8 cellular contexts compared by ENCODE assay signal in the genomic region with DNA sequence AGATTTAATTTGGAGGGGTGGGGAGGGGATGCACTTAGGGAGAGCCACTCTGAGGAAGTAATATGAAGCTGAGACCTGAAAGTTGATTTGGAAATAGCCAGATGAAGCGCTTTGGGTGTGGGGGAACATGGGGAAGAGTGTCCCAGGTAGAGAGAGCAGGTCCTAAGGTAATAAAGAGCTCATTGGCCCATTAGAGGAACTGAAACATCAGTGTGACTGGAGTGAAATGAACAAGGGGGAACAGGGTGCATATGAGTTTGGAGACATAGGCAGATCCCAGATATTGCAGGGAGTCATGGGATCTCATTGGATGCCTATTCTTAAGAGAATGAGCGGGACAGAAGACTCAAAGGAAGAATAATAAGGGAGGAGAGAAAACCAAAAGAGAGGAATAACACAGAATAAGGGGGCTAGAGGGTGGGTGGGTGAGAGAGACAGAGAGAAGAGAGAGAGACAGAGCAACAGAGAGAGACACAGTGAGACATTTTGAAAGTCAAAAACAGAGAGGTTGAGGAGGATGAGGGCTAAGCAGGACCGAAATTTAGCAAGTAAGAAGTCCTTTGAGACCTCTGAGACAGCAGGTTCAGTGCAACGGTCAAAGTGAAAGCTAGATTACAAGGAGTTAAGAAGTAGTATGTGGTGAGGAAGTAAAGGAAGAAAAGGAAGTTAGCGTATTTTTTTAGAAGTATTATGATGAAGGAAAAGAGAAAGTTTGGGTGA. TPM values are rescaled to one million over a fixed set of nuclear protein-coding genes. Genes with fewer than 3 reads are reported as not detected.
A peak's percentile ranks its signal among the peaks of the same experiment; 100 is the strongest.
DNase-seq lines count a peak whose midpoint lies in the region; ATAC-seq, FAIRE-seq and TF ChIP-seq lines count a peak whose summit lies in the region.
"Not testable (repeated sequence)": the region's sequence is repeated elsewhere in the genome, so short reads cannot be mapped to it uniquely, and the experiment has no call there.

No MANE protein-coding gene starts in this region.

- not testable (repeated sequence) for H3K9me1 ChIP-seq in K562 (ENCODE audit: control insufficient read depth, insufficient read depth, low read length)

- DNase-seq in K562 (ENCODE audit: extremely low read depth in 1 of 4, low spot score in 3 of 4); stimulated activated naive CD8-positive, alpha-beta T cell treated with anti-CD3 and anti-CD28 coated beads, Interleukin-15, amount 100 ng/mL, for 72 hours: not testable (repeated sequence)

- not testable (repeated sequence) for H3K27me3 Mint-ChIP-seq in stimulated activated naive CD8-positive, alpha-beta T cell treated with anti-CD3 and anti-CD28 coated beads, Interleukin-15, amount 100 ng/mL, for 72 hours

- not testable (repeated sequence) for TF ChIP-seq RAD21 in K562 (CRISPR knock-in tag; conservative IDR thresholded peaks at IDR 0.05 in 1 of 2, IDR thresholded peaks at IDR 0.05 in 1 of 2)

- not testable (repeated sequence) for H3K4me3 ChIP-seq in K562

- H3K79me2 ChIP-seq in K562 (ENCODE audit: control insufficient read depth, insufficient read depth, low read length), result not testable (repeated sequence)

- BruUV-seq in K562 (replicated peaks; lab: Mats Ljungman, UMichigan), result not testable (repeated sequence)

- TF ChIP-seq EP300 in K562 (IDR thresholded peaks at IDR 0.05; ENCODE audit: low read length), result not testable (repeated sequence)

- POLR2A ChIA-PET in K562 (lab: Yijun Ruan, JAX), result not testable (repeated sequence)

- CTCF ChIA-PET in K562 (lab: Yijun Ruan, JAX; ENCODE audit: low intra/inter-chr PET ratio), result not testable (repeated sequence)

- not testable (repeated sequence) for H3K27ac Mint-ChIP-seq in stimulated activated naive CD8-positive, alpha-beta T cell treated with anti-CD3 and anti-CD28 coated beads, Interleukin-15, amount 100 ng/mL, for 72 hours

- not testable (repeated sequence) for TF ChIP-seq CTCF in K562 (IDR thresholded peaks at IDR 0.05 in 2 of 3, conservative IDR thresholded peaks at IDR 0.05 in 1 of 3; ENCODE audit: insufficient read depth in 2 of 3, low read depth in 1 of 3, low read length in 3 of 3)

- H2AFZ ChIP-seq in K562 (ENCODE audit: low read depth, low read length), result not testable (repeated sequence)

- intact Hi-C loops in K562 (cut with micrococcal nuclease), result not testable (repeated sequence)

- not testable (repeated sequence) for FAIRE-seq in K562 (lab: Jason Lieb, UNC)

- TF ChIP-seq POLR2A in K562 (conservative IDR thresholded peaks at IDR 0.05), result not testable (repeated sequence)

- not testable (repeated sequence) for H3K4me1 ChIP-seq in K562 (replicated peaks in 1 of 2; ENCODE audit: control insufficient read depth in 2 of 2, insufficient read depth in 2 of 2, low read length in 2 of 2)

- WGBS in K562 (ENCODE audit: insufficient coverage, low coverage, missing lambda C conversion rate), result no CpG with 5 or more reads among the region's 5 CpGs

- H3K36me3 ChIP-seq in K562 (ENCODE audit: control insufficient read depth, insufficient read depth, low read length), result not testable (repeated sequence)

- not testable (repeated sequence) for H3K9me3 ChIP-seq in K562 (replicated peaks; ENCODE audit: control insufficient read depth, insufficient read depth, low read depth, low read length)

- H4K20me1 ChIP-seq in K562 (replicated peaks; ENCODE audit: control insufficient read depth, insufficient read depth, low read length), result not testable (repeated sequence)

- H3K4me2 ChIP-seq in K562 (ENCODE audit: insufficient read depth, low read length), result not testable (repeated sequence)

- H3K4me3 Mint-ChIP-seq in stimulated activated naive CD8-positive, alpha-beta T cell treated with anti-CD3 and anti-CD28 coated beads, Interleukin-15, amount 100 ng/mL, for 72 hours, result not testable (repeated sequence)

- H3K27me3 ChIP-seq in K562 (ENCODE audit: control insufficient read depth in 2 of 2, insufficient read depth in 2 of 2, low read length in 2 of 2), result not testable (repeated sequence)

- H3K9me3 Mint-ChIP-seq in stimulated activated naive CD8-positive, alpha-beta T cell treated with anti-CD3 and anti-CD28 coated beads, Interleukin-15, amount 100 ng/mL, for 72 hours, result not testable (repeated sequence)

- in situ Hi-C loops in K562 (cut with MboI), result not testable (repeated sequence)

- not testable (repeated sequence) for H3K27ac ChIP-seq in K562 (ENCODE audit: extremely low read depth, low read depth, low read length)

- not testable (repeated sequence) for H3K9ac ChIP-seq in K562 (ENCODE audit: insufficient read depth in 1 of 2, low read depth in 2 of 2, low read length in 2 of 2)

- not testable (repeated sequence) for H3K4me1 Mint-ChIP-seq in stimulated activated naive CD8-positive, alpha-beta T cell treated with anti-CD3 and anti-CD28 coated beads, Interleukin-15, amount 100 ng/mL, for 72 hours

- ATAC-seq in GM18519 (IDR thresholded peaks at IDR 0.05; ENCODE audit: low FRiP score, unreplicated experiment) (peak; percentile 73), GM19395 (IDR thresholded peaks at IDR 0.05; ENCODE audit: unreplicated experiment) (peak; percentile 83), GM21529 (IDR thresholded peaks at IDR 0.05; ENCODE audit: unreplicated experiment) (peak; percentile 80), HG02840 (IDR thresholded peaks at IDR 0.05; ENCODE audit: low FRiP score, unreplicated experiment) (peak; percentile 73), HG03159 (IDR thresholded peaks at IDR 0.05; ENCODE audit: unreplicated experiment) (peak; percentile 74), HG03571 (IDR thresholded peaks at IDR 0.05; ENCODE audit: unreplicated experiment) (peak; percentile 70), K562 (peak; percentile 65)
- ATAC-seq in stimulated activated naive CD8-positive, alpha-beta T cell treated with anti-CD3 and anti-CD28 coated beads, Interleukin-15, amount 100 ng/mL, for 72 hours, result peak; percentile 89

RNA-seq across cellular contexts. Expression of a gene that starts 54.1 kb away (rescaled TPM):
- 38.1 and 59.3 TPM in 2 replicates for total RNA-seq in K562 (2011; cell fraction: chromatin; rRNA removed; ENCODE audit: low replicate concordance)
- 18.8 and 26.2 TPM in 2 replicates for total RNA-seq in K562 (2011; cell fraction: nucleolus; rRNA removed)
- 34.8 and 58.0 TPM in 2 replicates for total RNA-seq in K562 (2011; cell fraction: nucleoplasm; rRNA removed)
- total RNA-seq in K562 (2014; rRNA removed), result 20.4 and 28.7 TPM in 2 replicates
- total RNA-seq in K562 (2014; rRNA removed; fragmentation: Illumina TruSeq; extraction: Trizol), result 6.1 and 8.0 TPM in 2 replicates
- total RNA-seq in K562 (2015; rRNA removed; fragmentation: Illumina TruSeq; extraction: Trizol), result 8.7 and 10.3 TPM in 2 replicates
- 10.1 and 10.7 TPM in 2 replicates for total RNA-seq in K562 (2021)
- 10.9 and 11.3 TPM in 2 replicates for polyA plus RNA-seq in K562 (2011; rRNA removed)
- polyA plus RNA-seq in K562 (2011; cell fraction: cytosol; rRNA removed), result 10.9 and 13.2 TPM in 2 replicates
- 12.3 and 15.2 TPM in 2 replicates for polyA plus RNA-seq in K562 (2011; cell fraction: nucleus; rRNA removed)
- polyA plus RNA-seq in K562 (2012), result 6.1 and 8.0 TPM in 2 replicates
- 5.4 and 6.1 TPM in 2 replicates for polyA plus RNA-seq in K562 (2014; fragmentation: Illumina TruSeq; extraction: Trizol)
- 1 to 10 TPM; 1.5 to 1.6 TPM for polyA plus RNA-seq in K562 (2014; fragmentation: Nextera tagmentation; extraction: Ambion mirVana)
- 9.3 and 10.5 TPM in 2 replicates for polyA plus RNA-seq in K562 (2014; rRNA removed)
- 30.8 and 38.4 TPM in 2 replicates for polyA minus RNA-seq in K562 (2011; rRNA and poly(A)+ RNA removed)
- polyA minus RNA-seq in K562 (2011; cell fraction: cytosol; rRNA and poly(A)+ RNA removed), result 8.4 and 10.9 TPM in 2 replicates
- polyA minus RNA-seq in K562 (2011; cell fraction: nucleus; rRNA and poly(A)+ RNA removed), result 35.9 and 49.2 TPM in 2 replicates
